Comparison of ENCODE assay signal across 34 cellular contexts in genomic region chr13:110183925-110184324, GRCh38.
DNase-seq lines count a peak whose midpoint lies in the region; ATAC-seq and TF ChIP-seq lines count a peak whose summit lies in the region.
"Had no signal": no experiment of that assay in that cellular context is flagged by ENCODE, and none has a peak within 500 bp of the region (broad histone marks: within the 10 kb centered on the region; RNA-seq: fewer than 3 reads in every experiment).

No MANE protein-coding gene starts in this region.

- no peak for TF ChIP-seq CTCF in HFFc6 (IDR thresholded peaks at IDR 0.05)
- TF ChIP-seq CTCF in endothelial cell (IDR thresholded peaks at IDR 0.05; ENCODE audit: unreplicated experiment): no peak
- no peak for TF ChIP-seq CTCF in sigmoid colon (IDR thresholded peaks at IDR 0.05)

- peaks cover 65 to 99% (median 79%) of the 10 kb centered on the region in 4 donors for H3K36me3 ChIP-seq in sigmoid colon
- H3K36me3 ChIP-seq: ovary had no signal

- no peak for TF ChIP-seq POLR2A in sigmoid colon (IDR thresholded peaks at IDR 0.05)

- H3K27ac ChIP-seq in sigmoid colon: no peak overlapping the region
- H3K27ac ChIP-seq: C4-2B, HL-60, ovary, Peyer's patch, right atrium auricular region, spleen, VCaP had no signal

- WGBS in sigmoid colon, 2 donors: 68% methylated on average over 7 of the region's 7 CpGs

- peaks cover 0 to 13% (median 12%) of the 10 kb centered on the region in 4 donors for H3K4me1 ChIP-seq in sigmoid colon
- H3K4me1 ChIP-seq: Peyer's patch, spleen had no signal

- H3K36me3 Mint-ChIP-seq in HFFc6 (ENCODE audit: low read depth) (peaks cover 34% of the 10 kb centered on the region), endothelial cell (ENCODE audit: low read depth, unreplicated experiment) (peaks cover 64% of the 10 kb centered on the region)
- H3K36me3 Mint-ChIP-seq: immature natural killer cell had no signal

- intact Hi-C loops in sigmoid colon (cut with DNase I): no loop called here

- H3K4me1 Mint-ChIP-seq in HFFc6 (ENCODE audit: low read depth): peaks cover 13% of the 10 kb centered on the region
- peaks cover 19% of the 10 kb centered on the region for H3K4me1 Mint-ChIP-seq in endothelial cell (ENCODE audit: unreplicated experiment)
- H3K4me1 Mint-ChIP-seq: activated CD4-positive, alpha-beta T cell treated with anti-CD3 and anti-CD28 coated beads, Interleukin-2, amount 10 ng/mL, durations not matched to agents 24 days and 14 days; immature natural killer cell had no signal

- no peak for ATAC-seq in SK-N-SH treated with all-trans-retinoic acid at 6 μM for 48 hours
- no peak for ATAC-seq in HG03439 (IDR thresholded peaks at IDR 0.05; ENCODE audit: unreplicated experiment)
- ATAC-seq: stimulated activated naive CD8-positive, alpha-beta T cell treated with anti-CD3 and anti-CD28 coated beads, Interleukin-15, Interleukin-2, amounts not matched to agents 100 U/mL and 50 U/mL, for 24 hours had no signal

- H3K9me3 Mint-ChIP-seq in HFFc6: no peaks in the 10 kb centered on the region
- H3K9me3 Mint-ChIP-seq in endothelial cell (ENCODE audit: unreplicated experiment): no peaks in the 10 kb centered on the region
- H3K9me3 Mint-ChIP-seq: activated CD4-positive, alpha-beta T cell treated with anti-CD3 and anti-CD28 coated beads, Interleukin-2, amount 10 ng/mL, durations not matched to agents 24 days and 14 days; immature natural killer cell; nephron progenitor cell had no signal

- DNase-seq in HFFc6 (peak; percentile 1), endothelial cell (ENCODE audit: low spot score) (no peak), sigmoid colon (peak; percentile 26), globus pallidus (ENCODE audit: low spot score) (no peak), COLO829 (ENCODE audit: low spot score) (no peak)
- no peak for DNase-seq in activated effector memory CD4-positive, alpha-beta T cell treated with anti-CD3 and anti-CD28 coated beads, Interleukin-2, amount 50 U/mL, for 16 hours
- DNase-seq: activated CD4-positive, alpha-beta T cell treated with anti-CD3 and anti-CD28 coated beads, Interleukin-2, amount 10 ng/mL, durations not matched to agents 24 days and 14 days; activated CD8-positive, alpha-beta memory T cell treated with anti-CD3 and anti-CD28 coated beads for 24 hours; activated T-cell treated with anti-CD3 and anti-CD28 coated beads for 4 hours; cerebellar nuclear complex; DMS79 treated with DMSO at 0.1 percent for 48 hours; H7; hippocampal formation; immature natural killer cell; Karpas-422; mammary epithelial cell; NCI-H1417; NCI-H2029 treated with DMSO at 0.1 percent for 48 hours; NCI-H69; nephron progenitor cell; ovary; Peyer's patch; SHP77; spleen; stimulated activated CD4-positive, alpha-beta T cell treated with anti-CD3 and anti-CD28 coated beads, Interleukin-2, amount 100 ng/mL, for 24 hours; stimulated activated naive CD8-positive, alpha-beta T cell treated with anti-CD3 and anti-CD28 coated beads, Interleukin-15, Interleukin-2, amounts not matched to agents 100 U/mL and 50 U/mL, for 24 hours; SW 1271; T-helper 9 cell had no signal

- H3K4me3 Mint-ChIP-seq in HFFc6 (no peak overlapping the region), endothelial cell (ENCODE audit: unreplicated experiment) (peak overlapping the region; percentile 71)
- H3K4me3 Mint-ChIP-seq: activated CD4-positive, alpha-beta T cell treated with anti-CD3 and anti-CD28 coated beads, Interleukin-2, amount 10 ng/mL, durations not matched to agents 24 days and 14 days; immature natural killer cell; nephron progenitor cell had no signal

- no peaks in the 10 kb centered on the region for H3K27me3 ChIP-seq in sigmoid colon
- H3K27me3 ChIP-seq: ovary, Peyer's patch, right atrium auricular region, spleen had no signal

- no peaks in the 10 kb centered on the region for H3K9me3 ChIP-seq in sigmoid colon
- H3K9me3 ChIP-seq: ovary, Peyer's patch, right atrium auricular region, spleen had no signal

- no peak for TF ChIP-seq EP300 in sigmoid colon (IDR thresholded peaks at IDR 0.05)

- H3K4me3 ChIP-seq in sigmoid colon: no peak overlapping the region
- H3K4me3 ChIP-seq: ovary, Peyer's patch, right atrium auricular region, spleen had no signal

- H3K27ac Mint-ChIP-seq in HFFc6: no peak overlapping the region
- H3K27ac Mint-ChIP-seq in endothelial cell (ENCODE audit: unreplicated experiment): no peak overlapping the region
- H3K27ac Mint-ChIP-seq: activated CD4-positive, alpha-beta T cell treated with anti-CD3 and anti-CD28 coated beads, Interleukin-2, amount 10 ng/mL, durations not matched to agents 24 days and 14 days; immature natural killer cell; nephron progenitor cell had no signal

- H3K27me3 Mint-ChIP-seq in HFFc6 (ENCODE audit: insufficient read depth) (peaks cover 2% of the 10 kb centered on the region; the same call in 1 of the 2 replicates), endothelial cell (ENCODE audit: unreplicated experiment) (peaks cover 21% of the 10 kb centered on the region)
- H3K27me3 Mint-ChIP-seq: activated CD4-positive, alpha-beta T cell treated with anti-CD3 and anti-CD28 coated beads, Interleukin-2, amount 10 ng/mL, durations not matched to agents 24 days and 14 days had no signal

TF ChIP-seq in SK-N-SH treated with all-trans-retinoic acid at 6 μM for 48 hours, 23 proteins besides CTCF, POLR2A, EP300 and RAD21:
- TF ChIP-seq ARNTL (CRISPR knock-in tag; IDR thresholded peaks at IDR 0.05; ENCODE audit: borderline replicate concordance, low read depth): no peak
- TF ChIP-seq, protein P1, sequence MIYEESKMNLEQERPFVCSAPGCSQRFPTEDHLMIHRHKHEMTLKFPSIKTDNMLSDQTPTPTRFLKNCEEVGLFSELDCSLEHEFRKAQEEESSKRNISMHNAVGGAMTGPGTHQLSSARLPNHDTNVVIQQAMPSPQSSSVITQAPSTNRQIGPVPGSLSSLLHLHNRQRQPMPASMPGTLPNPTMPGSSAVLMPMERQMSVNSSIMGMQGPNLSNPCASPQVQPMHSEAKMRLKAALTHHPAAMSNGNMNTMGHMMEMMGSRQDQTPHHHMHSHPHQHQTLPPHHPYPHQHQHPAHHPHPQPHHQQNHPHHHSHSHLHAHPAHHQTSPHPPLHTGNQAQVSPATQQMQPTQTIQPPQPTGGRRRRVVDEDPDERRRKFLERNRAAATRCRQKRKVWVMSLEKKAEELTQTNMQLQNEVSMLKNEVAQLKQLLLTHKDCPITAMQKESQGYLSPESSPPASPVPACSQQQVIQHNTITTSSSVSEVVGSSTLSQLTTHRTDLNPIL (CRISPR knock-in tag; IDR thresholded peaks at IDR 0.05; ENCODE audit: low read depth): no peak
- TF ChIP-seq, protein P2, sequence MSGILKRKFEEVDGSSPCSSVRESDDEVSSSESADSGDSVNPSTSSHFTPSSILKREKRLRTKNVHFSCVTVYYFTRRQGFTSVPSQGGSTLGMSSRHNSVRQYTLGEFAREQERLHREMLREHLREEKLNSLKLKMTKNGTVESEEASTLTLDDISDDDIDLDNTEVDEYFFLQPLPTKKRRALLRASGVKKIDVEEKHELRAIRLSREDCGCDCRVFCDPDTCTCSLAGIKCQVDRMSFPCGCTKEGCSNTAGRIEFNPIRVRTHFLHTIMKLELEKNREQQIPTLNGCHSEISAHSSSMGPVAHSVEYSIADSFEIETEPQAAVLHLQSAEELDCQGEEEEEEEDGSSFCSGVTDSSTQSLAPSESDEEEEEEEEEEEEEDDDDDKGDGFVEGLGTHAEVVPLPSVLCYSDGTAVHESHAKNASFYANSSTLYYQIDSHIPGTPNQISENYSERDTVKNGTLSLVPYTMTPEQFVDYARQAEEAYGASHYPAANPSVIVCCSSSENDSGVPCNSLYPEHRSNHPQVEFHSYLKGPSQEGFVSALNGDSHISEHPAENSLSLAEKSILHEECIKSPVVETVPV (CRISPR knock-in tag; IDR thresholded peaks at IDR 0.05): no peak
- peak; percentile 15; the same call in 1 of the 2 replicates for TF ChIP-seq TCF4 (CRISPR knock-in tag; IDR thresholded peaks at IDR 0.05; ENCODE audit: borderline replicate concordance)
- no peak for TF ChIP-seq ZNF565 (CRISPR knock-in tag; conservative IDR thresholded peaks at IDR 0.05; ENCODE audit: low read depth)
- no peak for TF ChIP-seq CSDC2 (CRISPR knock-in tag; IDR thresholded peaks at IDR 0.05)
TF ChIP-seq in SK-N-SH treated with all-trans-retinoic acid at 6 μM for 48 hours: peak in this region for 1.

Comparison
In these comparisons a context has a peak if more than half of its experiments do, and no peak if none do; other contexts are left out.
1. DNase-seq: peak in HFFc6 (single experiment) and sigmoid colon (single experiment); none in endothelial cell (single experiment), globus pallidus (single experiment), COLO829 (single experiment) and activated effector memory CD4-positive, alpha-beta T cell treated with anti-CD3 and anti-CD28 coated beads, Interleukin-2, amount 50 U/mL, for 16 hours (single experiment).